Comparison of ENCODE assay signal across 9 cellular contexts in genomic region chr18:69401475-69402218, GRCh38. TPM values are rescaled to one million over a fixed set of nuclear protein-coding genes. Genes with fewer than 3 reads are reported as not detected.
A peak's percentile ranks its signal among the peaks of the same experiment; 100 is the strongest.
DNase-seq lines count a peak whose midpoint lies in the region; ATAC-seq and TF ChIP-seq lines count a peak whose summit lies in the region.
"Had no signal": no experiment of that assay in that cellular context is flagged by ENCODE, and none has a peak within 500 bp of the region (broad histone marks: within the 10 kb centered on the region; RNA-seq: fewer than 3 reads in every experiment).

No MANE protein-coding gene starts in this region.

- no peak for DNase-seq in activated CD4-positive, alpha-beta T cell treated with anti-CD3 and anti-CD28 coated beads, Interleukin-2, amount 10 ng/mL, durations not matched to agents 24 days and 14 days
- no peak for DNase-seq in activated CD4-positive, alpha-beta T cell treated with anti-CD3 and anti-CD28 coated beads, Interleukin-2, amount 50 U/mL, for 4 hours
- peak; percentile 32 for DNase-seq in hepatocyte (ENCODE audit: low spot score)
- DNase-seq in HAP-1 (ENCODE audit: low spot score in 2 of 2) = no peak
- DNase-seq in erythroblast (lab: John Stamatoyannopoulos, UW) = no peak

- in situ Hi-C loops in HAP-1 (cut with MboI; ENCODE audit: low sequenced_read_pairs) = no loop called here

- H3K79me2 ChIP-seq in hepatocyte = no peaks in the 10 kb centered on the region

- peak overlapping the region; percentile 96 for H3K4me2 ChIP-seq in hepatocyte

- 2% methylated on average over 55 of the region's 62 CpGs for WGBS in hepatocyte (ENCODE audit: low lambda C conversion rate, missing lambda C conversion rate)

- H3K27me3 Mint-ChIP-seq in activated CD4-positive, alpha-beta T cell treated with anti-CD3 and anti-CD28 coated beads, Interleukin-2, amount 10 ng/mL, durations not matched to agents 24 days and 14 days = peaks cover 59% of the 10 kb centered on the region
- H3K27me3 Mint-ChIP-seq in activated T-helper 17 cell treated with anti-CD3 and anti-CD28 coated beads, Interleukin-2, amount 50 U/mL, for 72 hours = peaks cover 61% of the 10 kb centered on the region

- H3K4me1 ChIP-seq in hepatocyte (ENCODE audit: insufficient read depth) (peaks cover 3% of the 10 kb centered on the region), HAP-1 (no peaks in the 10 kb centered on the region)

- H3K27me3 ChIP-seq in hepatocyte (peaks cover 24% of the 10 kb centered on the region), HAP-1 (ENCODE audit: low read depth) (no peaks in the 10 kb centered on the region)

- H3K4me3 ChIP-seq in hepatocyte = peak overlapping the region; percentile 61
- peak overlapping the region; percentile 32 to 43 (median 36) for H3K4me3 ChIP-seq in skin epidermis
- no peak overlapping the region for H3K4me3 ChIP-seq in HAP-1

- TF ChIP-seq POLR2A in erythroblast (IDR thresholded peaks at IDR 0.05; ENCODE audit: low read length) = no peak

- no peaks in the 10 kb centered on the region for H3K9me2 ChIP-seq in hepatocyte (replicated peaks; ENCODE audit: insufficient read depth)

- ATAC-seq in activated T-helper 17 cell treated with anti-CD3 and anti-CD28 coated beads, Interleukin-2, amount 50 U/mL, for 72 hours (replicated peaks) = no peak
- no peak for ATAC-seq in GM21737 (IDR thresholded peaks at IDR 0.05; ENCODE audit: unreplicated experiment)

- no peaks in the 10 kb centered on the region for H4K20me1 ChIP-seq in hepatocyte (ENCODE audit: insufficient read depth, poor library complexity, severe bottlenecking)

- H3K27ac ChIP-seq in hepatocyte = no peak overlapping the region
- H3K27ac ChIP-seq in skin epidermis = peak overlapping the region in 7 of 21 experiments; percentile 16 to 58 (median 41)
- H3K27ac ChIP-seq: SJSA1 had no signal

- intact Hi-C loops in activated CD4-positive, alpha-beta T cell treated with anti-CD3 and anti-CD28 coated beads, Interleukin-2, amount 10 ng/mL, durations not matched to agents 24 days and 14 days (cut with micrococcal nuclease) = no loop called here

- H3K36me3 ChIP-seq in hepatocyte (replicated peaks; ENCODE audit: insufficient read depth, low read depth) (no peaks in the 10 kb centered on the region), HAP-1 (replicated peaks) (no peaks in the 10 kb centered on the region)
- H3K36me3 ChIP-seq: SJSA1 had no signal

- H3K4me1 Mint-ChIP-seq in activated CD4-positive, alpha-beta T cell treated with anti-CD3 and anti-CD28 coated beads, Interleukin-2, amount 10 ng/mL, durations not matched to agents 24 days and 14 days = peaks cover 5% of the 10 kb centered on the region
- peaks cover 6% of the 10 kb centered on the region for H3K4me1 Mint-ChIP-seq in activated T-helper 17 cell treated with anti-CD3 and anti-CD28 coated beads, Interleukin-2, amount 50 U/mL, for 72 hours

- H3K9me3 Mint-ChIP-seq in activated CD4-positive, alpha-beta T cell treated with anti-CD3 and anti-CD28 coated beads, Interleukin-2, amount 10 ng/mL, durations not matched to agents 24 days and 14 days = no peaks in the 10 kb centered on the region
- no peaks in the 10 kb centered on the region for H3K9me3 Mint-ChIP-seq in activated T-helper 17 cell treated with anti-CD3 and anti-CD28 coated beads, Interleukin-2, amount 50 U/mL, for 72 hours

- no peak overlapping the region for H3K27ac Mint-ChIP-seq in activated CD4-positive, alpha-beta T cell treated with anti-CD3 and anti-CD28 coated beads, Interleukin-2, amount 10 ng/mL, durations not matched to agents 24 days and 14 days
- no peak overlapping the region for H3K27ac Mint-ChIP-seq in activated T-helper 17 cell treated with anti-CD3 and anti-CD28 coated beads, Interleukin-2, amount 50 U/mL, for 72 hours

- no peaks in the 10 kb centered on the region for H3K36me3 Mint-ChIP-seq in activated CD4-positive, alpha-beta T cell treated with anti-CD3 and anti-CD28 coated beads, Interleukin-2, amount 10 ng/mL, durations not matched to agents 24 days and 14 days (ENCODE audit: low read depth)
- no peaks in the 10 kb centered on the region for H3K36me3 Mint-ChIP-seq in activated T-helper 17 cell treated with anti-CD3 and anti-CD28 coated beads, Interleukin-2, amount 50 U/mL, for 72 hours (ENCODE audit: low read depth)

- peak overlapping the region; percentile 72 for H2AFZ ChIP-seq in hepatocyte

- no peak for TF ChIP-seq CTCF in hepatocyte (IDR thresholded peaks at IDR 0.05; ENCODE audit: poor library complexity)

- H3K4me3 Mint-ChIP-seq in activated CD4-positive, alpha-beta T cell treated with anti-CD3 and anti-CD28 coated beads, Interleukin-2, amount 10 ng/mL, durations not matched to agents 24 days and 14 days = peak overlapping the region; percentile 26
- peak overlapping the region; percentile 42 for H3K4me3 Mint-ChIP-seq in activated T-helper 17 cell treated with anti-CD3 and anti-CD28 coated beads, Interleukin-2, amount 50 U/mL, for 72 hours

- H3K9me3 ChIP-seq in hepatocyte (ENCODE audit: low read depth) (no peaks in the 10 kb centered on the region), HAP-1 (no peaks in the 10 kb centered on the region)
- H3K9me3 ChIP-seq: SJSA1 had no signal

RNA-seq across cellular contexts. Expression of gene DOK6, which starts 1.0 kb away (rescaled TPM):
- not detected in 2 replicates for total RNA-seq in activated CD4-positive, alpha-beta T cell treated with anti-CD3 and anti-CD28 coated beads, Interleukin-2, amount 10 ng/mL, durations not matched to agents 24 days and 14 days
- total RNA-seq in activated T-helper 17 cell treated with anti-CD3 and anti-CD28 coated beads, Interleukin-2, amount 50 U/mL, for 72 hours = not detected
- 2.0 and 2.6 TPM in 2 replicates for total RNA-seq in hepatocyte
- polyA plus RNA-seq in hepatocyte = 4.0 and 4.6 TPM in 2 replicates
- total RNA-seq: SJSA1 had no signal
